ENCODE assay signal across 28 cellular contexts in the genomic region with DNA sequence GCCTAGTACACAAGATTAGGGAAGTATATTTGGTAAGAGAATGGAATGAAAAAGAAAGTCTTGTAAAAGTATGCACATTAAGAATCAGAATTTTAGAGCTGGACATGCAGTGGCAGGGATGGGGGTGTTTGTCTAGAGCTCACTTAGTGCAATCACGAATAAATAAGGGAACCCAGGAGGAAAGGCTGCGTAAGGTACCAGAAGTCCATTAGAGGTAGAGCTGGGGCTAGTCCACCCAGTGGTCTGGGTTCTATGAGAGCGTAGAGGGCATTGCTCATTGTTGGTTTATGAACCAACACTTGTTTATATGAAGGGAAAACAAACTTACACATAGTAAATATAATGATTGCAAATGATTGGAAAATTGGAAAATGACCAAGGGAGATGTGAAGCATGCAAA. TPM values are rescaled to one million over a fixed set of nuclear protein-coding genes. Genes with fewer than 3 reads are reported as not detected.
DNase-seq lines count a peak whose midpoint lies in the region; ATAC-seq and TF ChIP-seq lines count a peak whose summit lies in the region.
"Had no signal": no experiment of that assay in that cellular context is flagged by ENCODE, and none has a peak within 500 bp of the region (broad histone marks: within the 10 kb centered on the region; RNA-seq: fewer than 3 reads in every experiment).

No MANE protein-coding gene starts in this region.

- no peak for TF ChIP-seq RAD21 in SK-N-SH (IDR thresholded peaks at IDR 0.05; ENCODE audit: low read length)

- H3K36me3 ChIP-seq in SK-N-SH (replicated peaks in 1 of 2; ENCODE audit: control insufficient read depth in 1 of 2, insufficient read depth in 2 of 2, low read length in 1 of 2) (peaks cover 2 to 4% of the 10 kb centered on the region in 2 experiments), PC-3 (ENCODE audit: low read depth, low read length) (no peaks in the 10 kb centered on the region), stomach (no peaks in the 10 kb centered on the region)
- H3K36me3 ChIP-seq: HAP-1, left ventricle myocardium inferior, upper lobe of right lung, WERI-Rb-1 had no signal

- no peak for TF ChIP-seq CTCF in SK-N-SH (IDR thresholded peaks at IDR 0.05)
- no peak for TF ChIP-seq CTCF in PC-3 (conservative IDR thresholded peaks at IDR 0.05; ENCODE audit: low read depth, low read length)
- TF ChIP-seq CTCF in dorsolateral prefrontal cortex (IDR thresholded peaks at IDR 0.05 in 54 of 56, conservative IDR thresholded peaks at IDR 0.05 in 2 of 56; ENCODE audit: low read depth in 1 of 56, partially characterized antibody in 56 of 56): no peak
- no peak for TF ChIP-seq CTCF in stomach (IDR thresholded peaks at IDR 0.05)
- no peak for TF ChIP-seq CTCF in GM20000 (IDR thresholded peaks at IDR 0.05; ENCODE audit: extremely low read depth, missing control alignments)

- H3K4me1 ChIP-seq in SK-N-SH (ENCODE audit: control insufficient read depth in 1 of 2, insufficient read depth in 2 of 2, low read depth in 1 of 2, low read length in 1 of 2) (peaks cover 17 to 26% of the 10 kb centered on the region in 2 experiments), PC-3 (ENCODE audit: insufficient read depth, low read length) (peaks cover 22% of the 10 kb centered on the region), stomach (peaks cover 32 to 83% (median 51%) of the 10 kb centered on the region in 4 donors)
- H3K4me1 ChIP-seq: foreskin keratinocyte had no signal

- H4K20me1 ChIP-seq in SK-N-SH (ENCODE audit: insufficient read depth) (peaks cover 24% of the 10 kb centered on the region; the same call in 1 of the 2 replicates), PC-3 (ENCODE audit: low read length) (no peaks in the 10 kb centered on the region)

- H3K27me3 ChIP-seq in SK-N-SH (ENCODE audit: insufficient read depth) (no peaks in the 10 kb centered on the region), PC-3 (ENCODE audit: low read length) (no peaks in the 10 kb centered on the region), dorsolateral prefrontal cortex (no peaks in the 10 kb centered on the region), stomach (no peaks in the 10 kb centered on the region)
- H3K27me3 ChIP-seq: foreskin keratinocyte, upper lobe of right lung had no signal

- BruUV-seq in PC-3 (replicated peaks; lab: Mats Ljungman, UMichigan): no TSS peak

- no peaks in the 10 kb centered on the region for H3K9me2 ChIP-seq in SK-N-SH
- H3K9me2 ChIP-seq in PC-3 (replicated peaks; ENCODE audit: low read length): no peaks in the 10 kb centered on the region

- H3K4me2 ChIP-seq in SK-N-SH (peak overlapping the region; percentile 85), PC-3 (ENCODE audit: low read length) (peak overlapping the region; percentile 20; the same call in 1 of the 2 replicates)

- TF ChIP-seq POLR2A in stomach (IDR thresholded peaks at IDR 0.05): no peak

- H3K9me3 ChIP-seq in SK-N-SH (no peaks in the 10 kb centered on the region), PC-3 (ENCODE audit: low read length) (no peaks in the 10 kb centered on the region), stomach (no peaks in the 10 kb centered on the region)
- H3K9me3 ChIP-seq: HAP-1, left ventricle myocardium inferior, upper lobe of right lung had no signal

- ATAC-seq in SK-N-SH treated with all-trans-retinoic acid at 6 μM for 48 hours (no peak), PC-3 (no peak)
- ATAC-seq: foreskin keratinocyte; stimulated activated memory B cell treated with anti-CD40 and anti-IgM and Interleukin-4, amounts not matched to agents 10 μg/mL and 1 μg/mL and 100 μg/mL, for 72 hours; upper lobe of right lung had no signal

- H3K4me3 ChIP-seq in SK-N-SH (ENCODE audit: low read depth in 2 of 2, low read length in 1 of 2) (peak overlapping the region in 1 of 2 experiments; percentile 25; a peak in 1 of 4 replicates), PC-3 (ENCODE audit: low read length) (no peak overlapping the region), dorsolateral prefrontal cortex (peak overlapping the region in 55 of 59 donors; percentile 3 to 100 (median 90)), stomach (no peak overlapping the region)
- H3K4me3 ChIP-seq: HAP-1, left ventricle myocardium inferior, skin epidermis, upper lobe of right lung had no signal

- POLR2A ChIA-PET in SK-N-SH (lab: Yijun Ruan, JAX) (no interaction called here), PC-3 (lab: Charles Lee; ENCODE audit: unreplicated experiment) (no interaction called here)

- H3K27ac ChIP-seq in SK-N-SH (ENCODE audit: low read depth in 2 of 2, low read length in 1 of 2): no peak overlapping the region
- no peak overlapping the region for H3K27ac ChIP-seq in PC-3 (ENCODE audit: low read length)
- peak overlapping the region in 38 of 59 donors; percentile 0 to 94 (median 47) for H3K27ac ChIP-seq in dorsolateral prefrontal cortex
- H3K27ac ChIP-seq in stomach: no peak overlapping the region
- H3K27ac ChIP-seq: foreskin keratinocyte, left ventricle myocardium inferior, RWPE1, skin epidermis, upper lobe of right lung, WERI-Rb-1 had no signal

- H2AFZ ChIP-seq in SK-N-SH (ENCODE audit: low read depth) (no peak overlapping the region), PC-3 (ENCODE audit: low read length) (no peak overlapping the region)

- no peak for TF ChIP-seq EP300 in SK-N-SH (IDR thresholded peaks at IDR 0.05; ENCODE audit: borderline replicate concordance in 1 of 2, low read depth in 1 of 2, low read length in 1 of 2)
- no peak for TF ChIP-seq EP300 in stomach (IDR thresholded peaks at IDR 0.05)

- H3F3A ChIP-seq in SK-N-SH (replicated peaks; ENCODE audit: insufficient read depth) (peaks cover 4% of the 10 kb centered on the region), PC-3 (ENCODE audit: low read length, unreplicated experiment) (no peaks in the 10 kb centered on the region)

- DNase-seq in SK-N-SH (no peak), PC-3 (no peak), dorsolateral prefrontal cortex (no peak), stomach (no peak), GM20000 (ENCODE audit: low spot score) (no peak)
- no peak for DNase-seq in activated CD4-positive, CD25-positive, alpha-beta regulatory T cell (lab: John Stamatoyannopoulos, UW)
- no peak for DNase-seq in activated T-cell treated with anti-CD3 and anti-CD28 coated beads, Interleukin-2, amount 50 U/mL, for 1 hour
- DNase-seq: 8988T; activated CD4-positive, alpha-beta T cell treated with anti-CD3 and anti-CD28 coated beads for 48 hours; activated CD8-positive, alpha-beta memory T cell treated with anti-CD3 and anti-CD28 coated beads for 24 hours; activated effector memory CD4-positive, alpha-beta T cell treated with anti-CD3 and anti-CD28 coated beads, Interleukin-2, amount 50 U/mL, for 16 hours; activated naive CD8-positive, alpha-beta T cell treated with anti-CD3 and anti-CD28 coated beads, Interleukin-2, amount 10 ng/mL, durations not matched to agents 7 days and 5 days; central memory CD4-positive, alpha-beta T cell; cortex of kidney; DMS 273 treated with DMSO at 0.1 percent for 48 hours; foreskin keratinocyte; left ventricle myocardium inferior; NCI-H1048; NCI-H1694; NCI-H82; substantia nigra; upper lobe of right lung; WERI-Rb-1 had no signal

- CTCF ChIA-PET in SK-N-SH (lab: Yijun Ruan, JAX) (interaction anchor here (1.3 kb wide), 1 partner anchor 16 kb away, joined by 5 read pairs; no protein-coding TSS in a partner anchor), PC-3 (lab: Charles Lee) (no interaction called here)

- intact Hi-C loops in PC-3 (cut with micrococcal nuclease): no loop called here
- intact Hi-C loops in dorsolateral prefrontal cortex (cut with DNase I): loop anchor here (2.0 to 5.0 kb wide), 2 partner anchors 210 to 491 kb away; a partner anchor contains a TSS
- intact Hi-C loops in stomach (cut with DNase I; ENCODE audit: low total_unique reads): no loop called here

- 92% methylated on average over 3 of the region's 3 CpGs for WGBS in SK-N-SH (ENCODE audit: low lambda C conversion rate)
- WGBS in stomach, 5 donors: 79 to 84% (median 81%) methylated on average over 3 of the region's 3 CpGs

- H3K79me2 ChIP-seq in SK-N-SH (ENCODE audit: insufficient read depth) (peaks cover 86% of the 10 kb centered on the region), PC-3 (ENCODE audit: low read length) (peaks cover 80% of the 10 kb centered on the region)

- H3K9ac ChIP-seq in SK-N-SH: no peak overlapping the region
- H3K9ac ChIP-seq in PC-3 (ENCODE audit: low read length): no peak overlapping the region

TF ChIP-seq in SK-N-SH, 30 proteins besides CTCF, POLR2A, EP300 and RAD21 (continues in another document):
- TF ChIP-seq GATA2 (CRISPR knock-in tag; IDR thresholded peaks at IDR 0.05): no peak
- TF ChIP-seq RXRA (IDR thresholded peaks at IDR 0.05; ENCODE audit: borderline replicate concordance, low read depth): no peak
- no peak for TF ChIP-seq NRF1 (IDR thresholded peaks at IDR 0.05; ENCODE audit: low read depth, low read length)
- TF ChIP-seq, protein P1, sequence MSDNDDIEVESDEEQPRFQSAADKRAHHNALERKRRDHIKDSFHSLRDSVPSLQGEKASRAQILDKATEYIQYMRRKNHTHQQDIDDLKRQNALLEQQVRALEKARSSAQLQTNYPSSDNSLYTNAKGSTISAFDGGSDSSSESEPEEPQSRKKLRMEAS (IDR thresholded peaks at IDR 0.05; ENCODE audit: low read depth): no peak

TF ChIP-seq in SK-N-SH treated with all-trans-retinoic acid at 6 μM for 48 hours, 23 proteins besides CTCF, POLR2A, EP300 and RAD21:
- TF ChIP-seq PPARA (CRISPR knock-in tag; IDR thresholded peaks at IDR 0.05; ENCODE audit: borderline replicate concordance): no peak
- no peak for TF ChIP-seq CSDC2 (CRISPR knock-in tag; IDR thresholded peaks at IDR 0.05)
- TF ChIP-seq ZNF70 (CRISPR knock-in tag; IDR thresholded peaks at IDR 0.05): no peak
TF ChIP-seq in SK-N-SH treated with all-trans-retinoic acid at 6 μM for 48 hours: peak in this region for 0.

RNA-seq across cellular contexts. Expression of a gene that starts 3.1 kb away (rescaled TPM):
- polyA plus RNA-seq in SK-N-SH (2012; rRNA removed) (7.4 and 9.5 TPM in 2 replicates), stomach (10 to 100 TPM in 1 of 3 donors, 1 to 10 TPM in 2; 6.3 to 18.8 (median 8.7) TPM)
- polyA plus RNA-seq in SK-N-SH (2012; cell fraction: cytosol; rRNA removed): 9.9 and 12.2 TPM in 2 replicates
- polyA plus RNA-seq in SK-N-SH (2012; cell fraction: nucleus; rRNA removed): 5.3 and 6.7 TPM in 2 replicates
- total RNA-seq in PC-3 (2014; rRNA removed) (7.4 and 8.9 TPM in 2 replicates), dorsolateral prefrontal cortex (10 to 100 TPM; 16.6 to 60.0 (median 36.2) TPM), stomach (10 to 100 TPM in 3 of 5 donors, 1 to 10 TPM in 2; 5.2 to 27.7 (median 11.4) TPM)

RNA-seq across cellular contexts. Expression of a gene that starts 3.8 kb away (rescaled TPM):
- polyA plus RNA-seq in SK-N-SH (2012; rRNA removed) (31.4 and 35.9 TPM in 2 replicates), stomach (1 to 10 TPM; 2.6 to 7.0 (median 5.0) TPM)
- 40.9 and 43.3 TPM in 2 replicates for polyA plus RNA-seq in SK-N-SH (2012; cell fraction: cytosol; rRNA removed)
- 17.4 and 28.4 TPM in 2 replicates for polyA plus RNA-seq in SK-N-SH (2012; cell fraction: nucleus; rRNA removed)
- total RNA-seq in PC-3 (2014; rRNA removed) (3.0 and 15.8 TPM in 2 replicates), dorsolateral prefrontal cortex (100 to 1,000 TPM in 106 of 120 experiments, 10 to 100 TPM in 14; 44.7 to 218 (median 145) TPM), stomach (10 to 100 TPM in 1 of 5 donors, 1 to 10 TPM in 3, under 1 TPM in 1; 0.58 to 17.0 (median 8.8) TPM)

Comparison
In these comparisons a context has a peak if more than half of its experiments do, and no peak if none do; other contexts are left out.
1. H3K27ac ChIP-seq: peak in dorsolateral prefrontal cortex (38 of 59); none in SK-N-SH (0 of 2), PC-3 (single experiment) and stomach (0 of 5).
2. H3K4me3 ChIP-seq: peak in dorsolateral prefrontal cortex (55 of 59); none in PC-3 (single experiment) and stomach (0 of 4).
3. intact Hi-C loops: an anchor here in dorsolateral prefrontal cortex (2.0 to 5.0 kb wide); none called in PC-3 and stomach.